ENCODE assay signal across 1 cellular context in the genomic region with DNA sequence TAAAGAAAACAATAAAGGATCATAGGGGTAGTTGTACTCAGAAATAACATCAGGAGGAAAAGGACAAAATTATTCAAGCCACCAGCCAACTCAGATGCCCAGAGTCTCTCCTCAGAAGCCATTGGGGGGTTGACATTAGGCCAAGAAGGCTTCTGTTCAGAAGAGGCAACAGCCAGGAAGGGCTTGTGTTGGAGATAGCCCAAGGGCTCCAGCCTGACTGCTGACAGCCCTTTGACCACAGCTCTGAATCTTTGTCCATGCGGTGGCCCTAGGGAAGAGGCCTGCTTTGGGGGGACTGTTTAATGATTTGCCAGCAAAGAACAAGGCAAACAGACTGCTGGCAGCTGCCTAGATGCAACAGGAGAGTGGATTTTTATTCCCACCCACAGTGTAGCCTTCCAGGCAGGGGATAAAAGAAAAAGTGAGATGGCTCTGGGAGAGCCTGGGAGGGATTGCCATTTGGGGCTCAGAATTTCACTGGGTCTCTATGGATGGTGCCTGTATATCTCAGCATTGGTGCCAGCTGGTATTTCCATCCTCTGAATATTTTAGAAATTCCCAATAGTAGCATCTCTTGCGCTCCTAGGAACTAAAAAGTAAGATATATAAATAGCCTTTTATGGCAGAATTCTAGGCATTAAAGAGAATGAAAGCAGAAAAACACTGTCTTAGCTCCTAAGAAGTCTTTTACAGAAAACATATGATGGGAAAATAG.
TF ChIP-seq lines count a peak whose summit lies in the region.

No MANE protein-coding gene starts in this region.

TF ChIP-seq in K562, 482 proteins besides CTCF, POLR2A, EP300 and RAD21:
- TF ChIP-seq SOX6 (IDR thresholded peaks at IDR 0.05) (no peak), TBP (optimal IDR thresholded peaks at IDR 0.05; ENCODE audit: low read depth, low read length) (no peak), SRF (CRISPR knock-in tag; IDR thresholded peaks at IDR 0.05) (no peak), MAFF (IDR thresholded peaks at IDR 0.05; ENCODE audit: low read length) (no peak), GABPB1 (CRISPR knock-in tag; IDR thresholded peaks at IDR 0.05) (no peak), ZC3H4 (CRISPR knock-in tag; IDR thresholded peaks at IDR 0.05; ENCODE audit: borderline replicate concordance) (no peak)
- TF ChIP-seq, protein P1, sequence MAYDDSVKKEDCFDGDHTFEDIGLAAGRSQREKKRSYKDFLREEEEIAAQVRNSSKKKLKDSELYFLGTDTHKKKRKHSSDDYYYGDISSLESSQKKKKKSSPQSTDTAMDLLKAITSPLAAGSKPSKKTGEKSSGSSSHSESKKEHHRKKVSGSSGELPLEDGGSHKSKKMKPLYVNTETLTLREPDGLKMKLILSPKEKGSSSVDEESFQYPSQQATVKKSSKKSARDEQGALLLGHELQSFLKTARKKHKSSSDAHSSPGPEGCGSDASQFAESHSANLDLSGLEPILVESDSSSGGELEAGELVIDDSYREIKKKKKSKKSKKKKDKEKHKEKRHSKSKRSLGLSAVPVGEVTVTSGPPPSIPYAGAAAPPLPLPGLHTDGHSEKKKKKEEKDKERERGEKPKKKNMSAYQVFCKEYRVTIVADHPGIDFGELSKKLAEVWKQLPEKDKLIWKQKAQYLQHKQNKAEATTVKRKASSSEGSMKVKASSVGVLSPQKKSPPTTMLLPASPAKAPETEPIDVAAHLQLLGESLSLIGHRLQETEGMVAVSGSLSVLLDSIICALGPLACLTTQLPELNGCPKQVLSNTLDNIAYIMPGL (CRISPR knock-in tag; IDR thresholded peaks at IDR 0.05): no peak
- TF ChIP-seq, protein P2, sequence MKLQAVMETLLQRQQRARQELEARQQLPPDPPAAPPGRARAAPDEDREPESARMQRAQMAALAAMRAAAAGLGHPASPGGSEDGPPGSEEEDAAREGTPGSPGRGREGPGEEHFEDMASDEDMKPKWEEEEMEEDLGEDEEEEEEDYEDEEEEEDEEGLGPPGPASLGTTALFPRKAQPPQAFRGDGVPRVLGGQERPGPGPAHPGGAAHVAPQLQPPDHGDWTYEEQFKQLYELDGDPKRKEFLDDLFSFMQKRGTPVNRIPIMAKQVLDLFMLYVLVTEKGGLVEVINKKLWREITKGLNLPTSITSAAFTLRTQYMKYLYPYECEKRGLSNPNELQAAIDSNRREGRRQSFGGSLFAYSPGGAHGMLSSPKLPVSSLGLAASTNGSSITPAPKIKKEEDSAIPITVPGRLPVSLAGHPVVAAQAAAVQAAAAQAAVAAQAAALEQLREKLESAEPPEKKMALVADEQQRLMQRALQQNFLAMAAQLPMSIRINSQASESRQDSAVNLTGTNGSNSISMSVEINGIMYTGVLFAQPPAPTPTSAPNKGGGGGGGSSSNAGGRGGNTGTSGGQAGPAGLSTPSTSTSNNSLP (IDR thresholded peaks at IDR 0.05; ENCODE audit: borderline replicate concordance, low read depth, low read length): no peak
TF ChIP-seq in K562: peak in this region for 0.
